In genomic region chr4:130985371-130985770, GRCh38 we compare ENCODE assay signal across 19 cellular contexts.
"Had no signal": no experiment of that assay in that cellular context is flagged by ENCODE, and none has a peak within 500 bp of the region (broad histone marks: within the 10 kb centered on the region; RNA-seq: fewer than 3 reads in every experiment).

No MANE protein-coding gene starts in this region.

- H3K4me3 Mint-ChIP-seq: activated T-helper 17 cell treated with anti-CD3 and anti-CD28 coated beads, Interleukin-2, amount 50 U/mL, for 72 hours; endodermal cell; memory B cell; natural killer cell treated with Interleukin-12 subunit alpha and Interleukin-12 subunit beta and Interleukin-15 and Interleukin-18, amount 100 ng/mL, for 72 hours had no signal

- H3K4me1 ChIP-seq: left lung, transverse colon, vagina had no signal

- H3K27ac ChIP-seq: dorsolateral prefrontal cortex, left lung, transverse colon, vagina had no signal

- H3K27ac Mint-ChIP-seq: activated T-helper 17 cell treated with anti-CD3 and anti-CD28 coated beads, Interleukin-2, amount 50 U/mL, for 72 hours; endodermal cell; memory B cell; natural killer cell treated with Interleukin-12 subunit alpha and Interleukin-12 subunit beta and Interleukin-15 and Interleukin-18, amount 100 ng/mL, for 72 hours; progenitor cell of endocrine pancreas had no signal

- H3K9me3 ChIP-seq: transverse colon, vagina had no signal

- DNase-seq: activated CD4-positive, alpha-beta T cell treated with anti-CD3 and anti-CD28 coated beads, Interleukin-2, amount 50 U/mL, for 48 hours; activated CD4-positive, CD25-positive, alpha-beta regulatory T cell treated with anti-CD3 and anti-CD28 coated beads, Interleukin-2, amount 50 U/mL, for 72 hours; activated naive CD4-positive, alpha-beta T cell treated with Interleukin-2 at 50 U/mL for 16 hours; anterior cingulate cortex; dorsolateral prefrontal cortex; endodermal cell; kidney; left lung; right cardiac atrium; small intestine; stimulated activated CD4-positive, alpha-beta T cell treated with anti-CD3 and anti-CD28 coated beads, Interleukin-4, amount 100 ng/mL, for 24 hours; stimulated activated naive CD4-positive, alpha-beta T cell; substantia nigra; transverse colon had no signal

- H3K27me3 Mint-ChIP-seq: activated T-helper 17 cell treated with anti-CD3 and anti-CD28 coated beads, Interleukin-2, amount 50 U/mL, for 72 hours; memory B cell; natural killer cell treated with Interleukin-12 subunit alpha and Interleukin-12 subunit beta and Interleukin-15 and Interleukin-18, amount 100 ng/mL, for 72 hours; progenitor cell of endocrine pancreas had no signal

- H3K36me3 Mint-ChIP-seq: memory B cell; natural killer cell treated with Interleukin-12 subunit alpha and Interleukin-12 subunit beta and Interleukin-15 and Interleukin-18, amount 100 ng/mL, for 72 hours had no signal

- H3K4me1 Mint-ChIP-seq: activated T-helper 17 cell treated with anti-CD3 and anti-CD28 coated beads, Interleukin-2, amount 50 U/mL, for 72 hours; endodermal cell; memory B cell had no signal

- H3K27me3 ChIP-seq: dorsolateral prefrontal cortex, left lung, transverse colon, vagina had no signal
